ENCODE assay signal across 9 cellular contexts in the genomic region with DNA sequence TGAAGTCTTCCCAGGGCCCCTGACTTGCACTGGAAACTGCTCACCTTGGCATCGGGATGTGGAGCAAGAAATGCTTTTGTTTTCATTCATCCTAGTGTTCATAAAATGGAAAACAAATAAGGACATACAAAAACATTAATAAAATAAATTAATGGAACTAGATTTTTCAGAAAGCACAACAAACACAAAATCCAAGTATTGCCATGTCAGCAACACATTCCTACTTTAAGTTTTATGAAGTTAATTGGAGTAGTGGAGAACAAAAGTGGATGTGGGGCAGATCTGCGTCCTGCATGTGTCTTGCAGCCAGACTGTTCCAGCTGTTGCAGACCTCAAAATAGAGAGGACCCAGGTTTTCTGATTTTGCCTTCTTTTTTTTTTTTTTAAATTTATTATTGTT. TPM values are rescaled to one million over a fixed set of nuclear protein-coding genes. Genes with fewer than 3 reads are reported as not detected.
DNase-seq lines count a peak whose midpoint lies in the region; ATAC-seq and TF ChIP-seq lines count a peak whose summit lies in the region.
"Had no signal": no experiment of that assay in that cellular context is flagged by ENCODE, and none has a peak within 500 bp of the region (broad histone marks: within the 10 kb centered on the region; RNA-seq: fewer than 3 reads in every experiment).

No MANE protein-coding gene starts in this region.

- H3K79me2 ChIP-seq in ACC112 (ENCODE audit: control insufficient read depth, insufficient read depth, low read length, unreplicated experiment): no peaks in the 10 kb centered on the region

- H3K9me3 ChIP-seq in HAP-1 (no peaks in the 10 kb centered on the region), lower lobe of right lung (no peaks in the 10 kb centered on the region)
- H3K9me3 ChIP-seq: neutrophil had no signal

- in situ Hi-C loops in HAP-1 (cut with MboI; ENCODE audit: low sequenced_read_pairs): no loop called here
- in situ Hi-C loops in astrocyte of the spinal cord (cut with HindIII; ENCODE audit: low sequenced_read_pairs): no loop called here

- intact Hi-C loops in lower lobe of right lung (cut with DNase I): no loop called here

- no peak for ATAC-seq in lower lobe of right lung

- 0 out of 2 replicates have a peak, but pooled peaks cover 5% of the 10 kb centered on the region for H3K36me3 ChIP-seq in ACC112 (ENCODE audit: insufficient read depth, low read length)
- H3K36me3 ChIP-seq in HAP-1 (replicated peaks): peaks cover 3% of the 10 kb centered on the region; the same call in 1 of the 2 replicates
- peaks cover 17% of the 10 kb centered on the region for H3K36me3 ChIP-seq in lower lobe of right lung

- no peaks in the 10 kb centered on the region for H3K4me1 ChIP-seq in ACC112 (ENCODE audit: control insufficient read depth, insufficient read depth, low read length, unreplicated experiment)
- H3K4me1 ChIP-seq in HAP-1: peaks cover 4% of the 10 kb centered on the region; the same call in 1 of the 2 replicates
- peaks cover 15% of the 10 kb centered on the region for H3K4me1 ChIP-seq in lower lobe of right lung

- H3K27ac ChIP-seq in ACC112 (ENCODE audit: low read depth, low read length) (no peak overlapping the region), lower lobe of right lung (no peak overlapping the region)
- H3K27ac ChIP-seq: neutrophil had no signal

- TF ChIP-seq CTCF in astrocyte of the spinal cord (IDR thresholded peaks at IDR 0.05; ENCODE audit: low read depth, low read length) (no peak), lower lobe of right lung (IDR thresholded peaks at IDR 0.05) (no peak)

- H2AFZ ChIP-seq in ACC112 (ENCODE audit: low read length, unreplicated experiment): peak overlapping the region; percentile 54

- H3K27me3 ChIP-seq in ACC112 (ENCODE audit: insufficient read depth, low read length) (peaks cover 6% of the 10 kb centered on the region), HAP-1 (ENCODE audit: low read depth) (no peaks in the 10 kb centered on the region), lower lobe of right lung (ENCODE audit: low read depth) (peaks cover 16% of the 10 kb centered on the region)

- DNase-seq in HAP-1 (ENCODE audit: low spot score in 2 of 2) (no peak), astrocyte of the spinal cord (ENCODE audit: low read depth, low spot score) (no peak), lower lobe of right lung (no peak), HT-29 (ENCODE audit: low spot score) (no peak), NCI-H526 (lab: John Stamatoyannopoulos, UW) (no peak), HCEC 1CT (no peak), cerebellum (ENCODE audit: low spot score) (no peak)

- H3K4me3 ChIP-seq in ACC112 (ENCODE audit: low read depth, low read length) (peak overlapping the region; percentile 76), HAP-1 (peak overlapping the region; percentile 50), astrocyte of the spinal cord (ENCODE audit: low read depth, low read length) (peak overlapping the region; percentile 55), lower lobe of right lung (peak overlapping the region; percentile 56)

RNA-seq across cellular contexts. Expression of a gene that starts 32.9 kb away (rescaled TPM):
- total RNA-seq in lower lobe of right lung: 121 TPM
- 54.8 and 55.1 TPM in 2 replicates for total RNA-seq in HT-29 (2014; rRNA removed; shearing (Covaris generic))
- 163 TPM for total RNA-seq in cerebellum
